ENCODE assay signal across 8 cellular contexts in genomic region chr1:92536593-92537332, GRCh38. TPM values are rescaled to one million over a fixed set of nuclear protein-coding genes. Genes with fewer than 3 reads are reported as not detected.
DNase-seq lines count a peak whose midpoint lies in the region; ATAC-seq lines count a peak whose summit lies in the region.

No MANE protein-coding gene starts in this region.

- H3K27ac Mint-ChIP-seq in activated T-helper 2 cell treated with anti-CD3 and anti-CD28 coated beads, Interferon-gamma antibody, Interleukin-2, Interleukin-4, amounts not matched to agents 10 μg/mL and 5 μg/mL and 100 μg/mL, durations not matched to agents 14 hours and 24 hours and 36 hours: peak overlapping the region; percentile 93
- peak overlapping the region; percentile 91 to 96 for H3K27ac Mint-ChIP-seq in natural killer cell treated with Interleukin-12 subunit alpha and Interleukin-12 subunit beta and Interleukin-15 and Interleukin-18, amount 100 ng/mL, for 72 hours

- peak overlapping the region; percentile 66 for H3K4me3 Mint-ChIP-seq in activated T-helper 2 cell treated with anti-CD3 and anti-CD28 coated beads, Interferon-gamma antibody, Interleukin-2, Interleukin-4, amounts not matched to agents 10 μg/mL and 5 μg/mL and 100 μg/mL, durations not matched to agents 14 hours and 24 hours and 36 hours (ENCODE audit: low read depth)
- peak overlapping the region; percentile 58 for H3K4me3 Mint-ChIP-seq in natural killer cell treated with Interleukin-12 subunit alpha and Interleukin-12 subunit beta and Interleukin-15 and Interleukin-18, amount 100 ng/mL, for 72 hours

- H3K9me3 Mint-ChIP-seq in activated T-helper 2 cell treated with anti-CD3 and anti-CD28 coated beads, Interferon-gamma antibody, Interleukin-2, Interleukin-4, amounts not matched to agents 10 μg/mL and 5 μg/mL and 100 μg/mL, durations not matched to agents 14 hours and 24 hours and 36 hours: peaks cover 11% of the 10 kb centered on the region
- no peaks in the 10 kb centered on the region for H3K9me3 Mint-ChIP-seq in natural killer cell treated with Interleukin-12 subunit alpha and Interleukin-12 subunit beta and Interleukin-15 and Interleukin-18, amount 100 ng/mL, for 72 hours

- H3K9me3 ChIP-seq in BLaER1: peaks cover 7% of the 10 kb centered on the region

- no peaks in the 10 kb centered on the region for H4K20me1 ChIP-seq in BLaER1

- H3K27ac ChIP-seq in BLaER1: peak overlapping the region; percentile 20; the same call in 1 of the 2 replicates

- H3K4me2 ChIP-seq in BLaER1: peak overlapping the region; percentile 60

- peak; percentile 35 for DNase-seq in activated T-helper 2 cell treated with anti-CD3 and anti-CD28 coated beads, Interferon-gamma antibody, Interleukin-2, Interleukin-4, amounts not matched to agents 10 μg/mL and 5 μg/mL and 100 μg/mL, durations not matched to agents 14 hours and 24 hours and 36 hours (ENCODE audit: low spot score)
- DNase-seq in natural killer cell treated with Interleukin-12 subunit alpha and Interleukin-12 subunit beta and Interleukin-15 and Interleukin-18, amount 100 ng/mL, for 72 hours (ENCODE audit: low spot score): peak; percentile 64
- DNase-seq in epidermal melanocyte (ENCODE audit: insufficient read length, low spot score) (no peak), globus pallidus (ENCODE audit: low spot score) (no peak), NCI-H774 (lab: John Stamatoyannopoulos, UW) (no peak)

- H3K4me3 ChIP-seq in BLaER1: no peak overlapping the region

- H3K4me1 Mint-ChIP-seq in activated T-helper 2 cell treated with anti-CD3 and anti-CD28 coated beads, Interferon-gamma antibody, Interleukin-2, Interleukin-4, amounts not matched to agents 10 μg/mL and 5 μg/mL and 100 μg/mL, durations not matched to agents 14 hours and 24 hours and 36 hours (ENCODE audit: low read depth): peaks cover 76% of the 10 kb centered on the region
- peaks cover 36 to 57% of the 10 kb centered on the region in 2 donors for H3K4me1 Mint-ChIP-seq in natural killer cell treated with Interleukin-12 subunit alpha and Interleukin-12 subunit beta and Interleukin-15 and Interleukin-18, amount 100 ng/mL, for 72 hours (ENCODE audit: low read depth in 2 of 2)

- peaks cover 71% of the 10 kb centered on the region for H3K36me3 Mint-ChIP-seq in activated T-helper 2 cell treated with anti-CD3 and anti-CD28 coated beads, Interferon-gamma antibody, Interleukin-2, Interleukin-4, amounts not matched to agents 10 μg/mL and 5 μg/mL and 100 μg/mL, durations not matched to agents 14 hours and 24 hours and 36 hours (ENCODE audit: low read depth)
- peaks cover 5% of the 10 kb centered on the region for H3K36me3 Mint-ChIP-seq in natural killer cell treated with Interleukin-12 subunit alpha and Interleukin-12 subunit beta and Interleukin-15 and Interleukin-18, amount 100 ng/mL, for 72 hours

- no peaks in the 10 kb centered on the region for H3K27me3 Mint-ChIP-seq in activated T-helper 2 cell treated with anti-CD3 and anti-CD28 coated beads, Interferon-gamma antibody, Interleukin-2, Interleukin-4, amounts not matched to agents 10 μg/mL and 5 μg/mL and 100 μg/mL, durations not matched to agents 14 hours and 24 hours and 36 hours (ENCODE audit: low read depth)
- no peaks in the 10 kb centered on the region for H3K27me3 Mint-ChIP-seq in natural killer cell treated with Interleukin-12 subunit alpha and Interleukin-12 subunit beta and Interleukin-15 and Interleukin-18, amount 100 ng/mL, for 72 hours

- peak; percentile 43 for ATAC-seq in GM19043 (IDR thresholded peaks at IDR 0.05; ENCODE audit: low read depth, unreplicated experiment)
- peak; percentile 54 for ATAC-seq in HG03175 (IDR thresholded peaks at IDR 0.05; ENCODE audit: unreplicated experiment)
- peak; percentile 72 to 74 for ATAC-seq in natural killer cell treated with Interleukin-12 subunit alpha and Interleukin-12 subunit beta and Interleukin-15 and Interleukin-18, amount 100 ng/mL, for 72 hours

- no peaks in the 10 kb centered on the region for H3K36me3 ChIP-seq in BLaER1

- H3K27me3 ChIP-seq in BLaER1: no peaks in the 10 kb centered on the region

- no peak overlapping the region for H3K9ac ChIP-seq in BLaER1

- intact Hi-C loops in activated T-helper 2 cell treated with anti-CD3 and anti-CD28 coated beads, Interferon-gamma antibody, Interleukin-2, Interleukin-4, amounts not matched to agents 10 μg/mL and 5 μg/mL and 100 μg/mL, durations not matched to agents 14 hours and 24 hours and 36 hours (cut with micrococcal nuclease): loop anchor here (1.0 to 5.0 kb wide), 2 partner anchors 34 to 169 kb away; no protein-coding TSS in a partner anchor

- peaks cover 30% of the 10 kb centered on the region for H3K4me1 ChIP-seq in BLaER1

RNA-seq across cellular contexts. Expression of gene GFI1, which starts 50.0 kb away (rescaled TPM):
- total RNA-seq in activated T-helper 2 cell treated with anti-CD3 and anti-CD28 coated beads, Interferon-gamma antibody, Interleukin-2, Interleukin-4, amounts not matched to agents 10 μg/mL and 5 μg/mL and 100 μg/mL, durations not matched to agents 14 hours and 24 hours and 36 hours: 93.8 and 99.4 TPM in 2 replicates
- 10 to 100 TPM; 35.4 to 78.5 TPM for total RNA-seq in natural killer cell treated with Interleukin-12 subunit alpha and Interleukin-12 subunit beta and Interleukin-15 and Interleukin-18, amount 100 ng/mL, for 72 hours

Comparison
In these comparisons a context has a peak if more than half of its experiments do, and no peak if none do; other contexts are left out.
1. DNase-seq: peak in activated T-helper 2 cell treated with anti-CD3 and anti-CD28 coated beads, Interferon-gamma antibody, Interleukin-2, Interleukin-4, amounts not matched to agents 10 μg/mL and 5 μg/mL and 100 μg/mL, durations not matched to agents 14 hours and 24 hours and 36 hours (single experiment) and natural killer cell treated with Interleukin-12 subunit alpha and Interleukin-12 subunit beta and Interleukin-15 and Interleukin-18, amount 100 ng/mL, for 72 hours (single experiment); none in epidermal melanocyte (single experiment), globus pallidus (single experiment) and NCI-H774 (single experiment).
2. Peak in every context shown above with its lines, with median percentiles within 50 percentile points of each other: ATAC-seq.